In the genomic region with DNA sequence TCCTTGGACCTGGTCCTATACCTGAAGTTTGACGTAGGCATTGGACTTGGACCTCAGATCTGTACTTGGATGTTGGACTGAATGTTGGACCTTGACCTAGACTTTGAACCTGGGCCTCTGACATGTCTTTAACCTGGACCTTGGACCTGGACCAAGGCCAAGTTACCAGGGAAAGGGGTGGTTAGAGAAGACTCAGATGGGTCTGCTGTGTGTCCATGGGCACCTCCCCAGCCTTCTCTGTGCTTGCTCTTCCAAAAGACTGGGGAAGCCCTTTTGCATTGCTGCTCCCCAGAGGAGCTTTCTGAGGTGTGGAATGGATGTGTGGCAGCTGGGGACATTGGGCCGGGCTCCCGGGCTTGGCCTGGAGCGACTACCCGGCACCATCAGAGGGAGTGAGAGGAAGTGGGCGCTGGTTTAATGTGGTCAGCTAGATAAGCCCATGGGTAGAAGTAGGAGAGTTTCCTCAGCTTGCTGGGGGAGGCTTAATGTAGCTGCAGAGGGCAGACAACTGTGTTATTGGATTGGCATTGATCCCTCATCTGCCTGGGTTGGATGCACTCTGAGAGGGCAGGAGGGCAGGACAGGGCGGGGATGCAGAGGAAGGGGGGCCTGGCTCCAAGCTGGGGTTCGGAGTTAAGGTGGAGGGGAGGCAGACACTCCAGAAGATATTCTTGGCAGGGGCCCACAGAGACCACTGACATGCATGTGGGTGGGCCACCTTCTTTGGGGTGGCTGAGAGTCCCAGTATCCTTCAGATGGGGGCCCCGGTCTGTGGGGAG, we compare ENCODE assay signal across 1 cellular context.
A peak's percentile ranks its signal among the peaks of the same experiment; 100 is the strongest.
TF ChIP-seq lines count a peak whose summit lies in the region.

No MANE protein-coding gene starts in this region.

TF ChIP-seq in HEK293, 187 proteins besides CTCF, POLR2A, EP300 and RAD21 (continued from another document):
- TF ChIP-seq, protein P1, sequence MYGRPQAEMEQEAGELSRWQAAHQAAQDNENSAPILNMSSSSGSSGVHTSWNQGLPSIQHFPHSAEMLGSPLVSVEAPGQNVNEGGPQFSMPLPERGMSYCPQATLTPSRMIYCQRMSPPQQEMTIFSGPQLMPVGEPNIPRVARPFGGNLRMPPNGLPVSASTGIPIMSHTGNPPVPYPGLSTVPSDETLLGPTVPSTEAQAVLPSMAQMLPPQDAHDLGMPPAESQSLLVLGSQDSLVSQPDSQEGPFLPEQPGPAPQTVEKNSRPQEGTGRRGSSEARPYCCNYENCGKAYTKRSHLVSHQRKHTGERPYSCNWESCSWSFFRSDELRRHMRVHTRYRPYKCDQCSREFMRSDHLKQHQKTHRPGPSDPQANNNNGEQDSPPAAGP (tag by site-specific recombination; IDR thresholded peaks at IDR 0.05): no peak
- TF ChIP-seq ZFHX2 (tag by site-specific recombination; conservative IDR thresholded peaks at IDR 0.05): peak; percentile 23; the same call in 1 of the 2 replicates
